8 cellular contexts compared by ENCODE assay signal in genomic region chr20:49608752-49609670, GRCh38. TPM values are rescaled to one million over a fixed set of nuclear protein-coding genes. Genes with fewer than 3 reads are reported as not detected.
A peak's percentile ranks its signal among the peaks of the same experiment; 100 is the strongest.
DNase-seq lines count a peak whose midpoint lies in the region; ATAC-seq, FAIRE-seq and TF ChIP-seq lines count a peak whose summit lies in the region.

No MANE protein-coding gene starts in this region.

- no peak for TF ChIP-seq POLR2A in GM18505 (IDR thresholded peaks at IDR 0.05; ENCODE audit: borderline replicate concordance, extremely low read depth, insufficient read depth, insufficient read length)

- no peaks in the 10 kb centered on the region for H3K36me3 ChIP-seq in H7 (replicated peaks; ENCODE audit: control insufficient read depth, insufficient read depth, low read length)
- no peaks in the 10 kb centered on the region for H3K36me3 ChIP-seq in bronchial epithelial cell (ENCODE audit: control insufficient read depth, insufficient read depth, low read length)

- FAIRE-seq in bronchial epithelial cell (lab: Jason Lieb, UNC), result no peak

- intact Hi-C loops in left colon (cut with DNase I, micrococcal nuclease), result loop anchor here (5.0 to 10.0 kb wide), 2 partner anchors 64 to 67 kb away; no protein-coding TSS in a partner anchor

- H3K27me3 ChIP-seq in H7 (ENCODE audit: control insufficient read depth, insufficient read depth, low read length), result peaks cover 2% of the 10 kb centered on the region; the same call in 1 of the 2 replicates
- no peaks in the 10 kb centered on the region for H3K27me3 ChIP-seq in bronchial epithelial cell (ENCODE audit: control insufficient read depth, insufficient read depth, low read length)

- peak; percentile 72 for ATAC-seq in left colon
- no peak for ATAC-seq in GM18505 (IDR thresholded peaks at IDR 0.05; ENCODE audit: unreplicated experiment)

- TF ChIP-seq CTCF in bronchial epithelial cell (IDR thresholded peaks at IDR 0.05; ENCODE audit: insufficient read depth, low read length, severe bottlenecking), result peak; percentile 99

- H3K4me3 ChIP-seq in H7 (ENCODE audit: insufficient read depth, low read depth, low read length) (0 out of 2 replicates have a peak overlapping the region, but pooled peaks have one; percentile 6), bronchial epithelial cell (ENCODE audit: low read depth, low read length) (no peak overlapping the region)

- DNase-seq in COLO668 (lab: John Stamatoyannopoulos, UW; ENCODE audit: unreplicated experiment) (peak; percentile 79), H7 (peak; percentile 87), NCI-H2107 treated with DMSO at 0.1 percent for 48 hours (lab: John Stamatoyannopoulos, UW; ENCODE audit: unreplicated experiment) (peak; percentile 57), bronchial epithelial cell (ENCODE audit: low read depth) (peak; percentile 34), left colon (peak; percentile 62 to 72)
- DNase-seq in activated CD4-positive, CD25-positive, alpha-beta regulatory T cell treated with anti-CD3 and anti-CD28 coated beads, Interleukin-2, amount 50 U/mL, for 16 hours (ENCODE audit: low read depth, low spot score), result peak; percentile 57
- DNase-seq in stimulated activated CD4-positive, alpha-beta T cell treated with anti-CD3 and anti-CD28 coated beads, Interleukin-4, amount 100 ng/mL, for 4 hours, result peak; percentile 64 to 71

RNA-seq across cellular contexts. Expression of gene PTGIS, which starts 41.1 kb away (rescaled TPM):
- 14.3 and 15.4 TPM in 2 replicates for total RNA-seq in H7 (2014; rRNA removed; shearing (Covaris generic))
- total RNA-seq in bronchial epithelial cell, result 0.13 and 4.7 TPM in 2 replicates
- total RNA-seq in left colon, result 10 to 100 TPM in 1 of 2 donors, 1 to 10 TPM in 1; 4.5 to 13.0 TPM

Comparison
In these comparisons a context has a peak if more than half of its experiments do, and no peak if none do; other contexts are left out.
1. DNase-seq: peak in every context shown above with its lines; median percentile 87 in H7; 79 in COLO668; 68 in stimulated activated CD4-positive, alpha-beta T cell treated with anti-CD3 and anti-CD28 coated beads, Interleukin-4, amount 100 ng/mL, for 4 hours; 67 in left colon; 57 in NCI-H2107 treated with DMSO at 0.1 percent for 48 hours; 57 in activated CD4-positive, CD25-positive, alpha-beta regulatory T cell treated with anti-CD3 and anti-CD28 coated beads, Interleukin-2, amount 50 U/mL, for 16 hours; 34 in bronchial epithelial cell.